Comparison of ENCODE assay signal across 8 cellular contexts in the genomic region with DNA sequence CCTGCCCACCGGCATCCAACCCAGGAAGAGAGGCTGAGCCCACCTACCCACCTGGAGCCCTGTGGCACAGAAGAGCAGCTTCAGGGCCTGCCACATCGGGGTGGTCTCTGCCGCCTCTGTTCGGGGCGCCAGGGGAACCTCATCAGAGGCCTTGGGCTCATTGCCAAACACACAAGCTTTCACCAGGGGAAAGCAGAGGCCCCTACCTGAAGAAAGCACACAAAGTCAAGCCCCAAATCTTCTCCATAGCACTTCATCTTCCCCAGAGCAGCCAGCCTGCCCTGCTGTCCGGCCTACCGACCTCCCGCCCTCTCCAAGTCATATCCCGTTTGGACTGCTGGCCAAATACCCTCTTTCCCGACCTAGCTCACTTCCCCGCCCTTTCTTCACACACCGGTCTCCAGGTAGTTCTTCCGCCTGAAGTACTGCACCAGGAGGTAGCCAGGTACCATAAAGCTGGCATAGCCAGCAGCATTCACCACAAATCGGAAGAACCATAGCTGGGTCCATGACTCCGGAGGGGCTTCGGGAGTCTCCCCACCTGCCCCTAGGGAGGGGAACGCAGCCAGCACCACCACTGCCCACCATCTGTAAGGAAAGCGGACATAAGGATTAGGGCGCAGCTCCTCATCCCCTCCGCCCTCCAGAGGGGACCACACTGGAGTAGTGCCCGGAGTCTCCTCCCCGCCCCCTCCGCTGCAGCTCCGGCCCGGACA. TPM values are rescaled to one million over a fixed set of nuclear protein-coding genes. Genes with fewer than 3 reads are reported as not detected.
DNase-seq lines count a peak whose midpoint lies in the region; ATAC-seq, FAIRE-seq and TF ChIP-seq lines count a peak whose summit lies in the region.

No MANE protein-coding gene starts in this region.

- no peak for TF ChIP-seq CTCF in GM12864 (IDR thresholded peaks at IDR 0.05; ENCODE audit: low read depth, low read length, missing control alignments)
- TF ChIP-seq CTCF in NB4 (IDR thresholded peaks at IDR 0.05; ENCODE audit: low read depth, low read length): no peak
- no peak for TF ChIP-seq CTCF in bronchial epithelial cell (IDR thresholded peaks at IDR 0.05; ENCODE audit: insufficient read depth, low read length, severe bottlenecking)
- TF ChIP-seq CTCF in upper lobe of right lung (IDR thresholded peaks at IDR 0.05): no peak

- H3K4ac ChIP-seq in mesenchymal stem cell (ENCODE audit: low read depth in 1 of 2, low read length in 2 of 2): peak overlapping the region; percentile 7 to 45

- FAIRE-seq in bronchial epithelial cell (lab: Jason Lieb, UNC): no peak

- peak overlapping the region in 1 of 2 experiments; percentile 71 for H3K14ac ChIP-seq in mesenchymal stem cell (ENCODE audit: low read length in 2 of 2)

- peak overlapping the region; percentile 95 for H3K9ac ChIP-seq in mesenchymal stem cell (ENCODE audit: low read length)

- H3K9me3 ChIP-seq in mesenchymal stem cell (ENCODE audit: control insufficient read depth, low read length) (no peaks in the 10 kb centered on the region), upper lobe of right lung (no peaks in the 10 kb centered on the region)

- peak overlapping the region in 1 of 2 experiments; percentile 21 for H2BK12ac ChIP-seq in mesenchymal stem cell (ENCODE audit: low read length in 2 of 2)

- H3K4me1 ChIP-seq in mesenchymal stem cell (ENCODE audit: control insufficient read depth, insufficient read depth, low read depth, low read length) (peaks cover 20% of the 10 kb centered on the region), upper lobe of right lung (peaks cover 18% of the 10 kb centered on the region)

- H4K8ac ChIP-seq in mesenchymal stem cell (ENCODE audit: low read length): no peak overlapping the region

- H3K23ac ChIP-seq in mesenchymal stem cell (ENCODE audit: low read length in 2 of 2): no peak overlapping the region

- H2BK15ac ChIP-seq in mesenchymal stem cell (ENCODE audit: low read depth, poor library complexity, severe bottlenecking): no peak overlapping the region

- H3K18ac ChIP-seq in mesenchymal stem cell (ENCODE audit: low read depth in 1 of 2, low read length in 2 of 2): peak overlapping the region; percentile 94 to 95

- H3K27me3 ChIP-seq in bronchial epithelial cell (ENCODE audit: control insufficient read depth, insufficient read depth, low read length) (no peaks in the 10 kb centered on the region), mesenchymal stem cell (ENCODE audit: control insufficient read depth in 1 of 2, insufficient read depth in 1 of 2, low read length in 2 of 2) (no peaks in the 10 kb centered on the region), upper lobe of right lung (no peaks in the 10 kb centered on the region)

- no peak for TF ChIP-seq POLR2A in NB4 (IDR thresholded peaks at IDR 0.05; ENCODE audit: extremely low read depth, insufficient read length)

- peak overlapping the region; percentile 80 for H3K27ac ChIP-seq in mesenchymal stem cell (ENCODE audit: low read length, poor library complexity, severe bottlenecking)
- H3K27ac ChIP-seq in upper lobe of right lung: peak overlapping the region; percentile 89

- DNase-seq in GM12864 (ENCODE audit: low read depth) (no peak), NB4 (ENCODE audit: low read depth) (no peak), bronchial epithelial cell (ENCODE audit: low read depth) (no peak), mesenchymal stem cell (no peak), upper lobe of right lung (no peak), pons (ENCODE audit: low spot score) (no peak)

- peak overlapping the region; percentile 56 for H3K4me2 ChIP-seq in mesenchymal stem cell (ENCODE audit: low read length, poor library complexity, severe bottlenecking)

- H2BK5ac ChIP-seq in mesenchymal stem cell (ENCODE audit: low read depth, low read length, poor library complexity, severe bottlenecking): no peak overlapping the region

- H3K4me3 ChIP-seq in GM12864 (ENCODE audit: low read depth, low read length) (peak overlapping the region; percentile 87), NB4 (ENCODE audit: low read depth, low read length) (peak overlapping the region; percentile 83), bronchial epithelial cell (ENCODE audit: low read depth, low read length) (peak overlapping the region; percentile 77), mesenchymal stem cell (ENCODE audit: insufficient read depth in 1 of 2, low read depth in 1 of 2, low read length in 2 of 2) (peak overlapping the region; percentile 81 to 90), upper lobe of right lung (peak overlapping the region; percentile 94)

- no peak overlapping the region for H2AK5ac ChIP-seq in mesenchymal stem cell (ENCODE audit: low read length, severe bottlenecking)

- intact Hi-C loops in upper lobe of right lung (cut with DNase I): no loop called here

- peak overlapping the region; percentile 79 for H4K91ac ChIP-seq in mesenchymal stem cell (ENCODE audit: low read length)

- ATAC-seq in upper lobe of right lung (no peak), GM18867 (IDR thresholded peaks at IDR 0.05; ENCODE audit: unreplicated experiment) (no peak), HG03442 (IDR thresholded peaks at IDR 0.05; ENCODE audit: unreplicated experiment) (no peak)

- no peak overlapping the region for H2AFZ ChIP-seq in mesenchymal stem cell (ENCODE audit: low read depth, low read length)

- 17% methylated on average over 25 of the region's 25 CpGs for WGBS in mesenchymal stem cell

- no peak overlapping the region for H2BK120ac ChIP-seq in mesenchymal stem cell (ENCODE audit: low read depth, low read length)

- H3K79me1 ChIP-seq in mesenchymal stem cell (replicated peaks; ENCODE audit: low read length, poor library complexity, severe bottlenecking): peaks cover 15% of the 10 kb centered on the region

- H3K36me3 ChIP-seq in bronchial epithelial cell (ENCODE audit: control insufficient read depth, insufficient read depth, low read length) (peaks cover 28% of the 10 kb centered on the region), mesenchymal stem cell (ENCODE audit: control insufficient read depth in 1 of 2, insufficient read depth in 2 of 2, low read depth in 1 of 2, low read length in 2 of 2) (peaks cover 58 to 71% of the 10 kb centered on the region in 2 experiments), upper lobe of right lung (peaks cover 47% of the 10 kb centered on the region)

RNA-seq across cellular contexts. Expression of a gene that starts 0.9 kb away (rescaled TPM):
- 50.4 and 52.9 TPM in 2 replicates for total RNA-seq in bronchial epithelial cell
- 80.8 TPM for polyA plus RNA-seq in mesenchymal stem cell (2013, experiment 1 of 2)
- 81.8 TPM for polyA plus RNA-seq in mesenchymal stem cell (2013, experiment 2 of 2)
- 32.3 TPM for total RNA-seq in upper lobe of right lung

RNA-seq across cellular contexts. Expression of a gene that starts 8.9 kb away (rescaled TPM):
- total RNA-seq in bronchial epithelial cell (3.3 and 5.3 TPM in 2 replicates), upper lobe of right lung (7.1 TPM)
- 4.9 TPM for polyA plus RNA-seq in mesenchymal stem cell (2013, experiment 1 of 2)
- 4.8 TPM for polyA plus RNA-seq in mesenchymal stem cell (2013, experiment 2 of 2)

RNA-seq across cellular contexts. Expression of a gene that starts 9.5 kb away (rescaled TPM):
- total RNA-seq in bronchial epithelial cell (200 and 396 TPM in 2 replicates), upper lobe of right lung (660 TPM)
- 545 TPM for polyA plus RNA-seq in mesenchymal stem cell (2013, experiment 1 of 2)
- polyA plus RNA-seq in mesenchymal stem cell (2013, experiment 2 of 2): 525 TPM

RNA-seq across cellular contexts. Expression of a gene that starts 13.8 kb away (rescaled TPM):
- total RNA-seq in bronchial epithelial cell (not detected in 2 replicates), upper lobe of right lung (not detected)
- polyA plus RNA-seq in mesenchymal stem cell (2013, experiment 1 of 2): not detected
- polyA plus RNA-seq in mesenchymal stem cell (2013, experiment 2 of 2): not detected

RNA-seq across cellular contexts. Expression of a gene that starts 33.1 kb away (rescaled TPM):
- 1.2 and 1.8 TPM in 2 replicates for total RNA-seq in bronchial epithelial cell
- 31.6 TPM for polyA plus RNA-seq in mesenchymal stem cell (2013, experiment 1 of 2)
- 29.2 TPM for polyA plus RNA-seq in mesenchymal stem cell (2013, experiment 2 of 2)
- 59.8 TPM for total RNA-seq in upper lobe of right lung
